9 cellular contexts compared by ENCODE assay signal in genomic region chr3:196537319-196537984, GRCh38. TPM values are rescaled to one million over a fixed set of nuclear protein-coding genes. Genes with fewer than 3 reads are reported as not detected.
DNase-seq lines count a peak whose midpoint lies in the region; ATAC-seq and TF ChIP-seq lines count a peak whose summit lies in the region.
"Had no signal": no experiment of that assay in that cellular context is flagged by ENCODE, and none has a peak within 500 bp of the region (broad histone marks: within the 10 kb centered on the region; RNA-seq: fewer than 3 reads in every experiment).

No MANE protein-coding gene starts in this region.

- H3K4me3 ChIP-seq in esophagus muscularis mucosa (no peak overlapping the region), lower leg skin (ENCODE audit: low read depth, poor library complexity, severe bottlenecking) (no peak overlapping the region)

- no peaks in the 10 kb centered on the region for H3K4me1 ChIP-seq in esophagus muscularis mucosa

- peak; percentile 48 to 61 (median 50) for TF ChIP-seq CTCF in esophagus muscularis mucosa (IDR thresholded peaks at IDR 0.05)
- TF ChIP-seq CTCF in lower leg skin (IDR thresholded peaks at IDR 0.05) = no peak

- DNase-seq in GF-D8 (lab: John Stamatoyannopoulos, UW) = peak; percentile 4
- peak; percentile 6 for DNase-seq in NCI-H2029 treated with DMSO at 0.1 percent for 48 hours (lab: John Stamatoyannopoulos, UW)
- DNase-seq in activated CD8-positive, alpha-beta memory T cell treated with anti-CD3 and anti-CD28 coated beads, Interleukin-2, amount 50 U/mL, for 48 hours = peak; percentile 89
- no peak for DNase-seq in esophagus muscularis mucosa (ENCODE audit: extremely low spot score)
- DNase-seq in retina = peak; percentile 26
- no peak for DNase-seq in lower leg skin (ENCODE audit: low spot score in 2 of 2)
- DNase-seq in epidermal melanocyte (ENCODE audit: insufficient read length, low spot score) = no peak

- intact Hi-C loops in esophagus muscularis mucosa (cut with DNase I) = no loop called here
- intact Hi-C loops in lower leg skin (cut with DNase I; ENCODE audit: low total_unique reads) = no loop called here

- no peaks in the 10 kb centered on the region for H3K9me3 ChIP-seq in esophagus muscularis mucosa

- H3K27ac ChIP-seq in esophagus muscularis mucosa (replicated peaks in 1 of 4) = no peak overlapping the region

- TF ChIP-seq POLR2A in esophagus muscularis mucosa (IDR thresholded peaks at IDR 0.05; ENCODE audit: low read depth) = no peak
- TF ChIP-seq POLR2A in lower leg skin (IDR thresholded peaks at IDR 0.05) = no peak

- WGBS in esophagus muscularis mucosa = 52% methylated on average over 18 of the region's 18 CpGs
- WGBS in lower leg skin, 2 donors = 33 to 35% methylated on average over 18 of the region's 18 CpGs

- no peak for ATAC-seq in HG03432 (IDR thresholded peaks at IDR 0.05; ENCODE audit: unreplicated experiment)

- peaks cover 0 to 11% (median 0%) of the 10 kb centered on the region in 4 donors for H3K27me3 ChIP-seq in esophagus muscularis mucosa

- no peaks in the 10 kb centered on the region for H3K36me3 ChIP-seq in esophagus muscularis mucosa

- no peak for TF ChIP-seq EP300 in esophagus muscularis mucosa (IDR thresholded peaks at IDR 0.05)

RNA-seq across cellular contexts. Expression of gene SMCO1, which starts 22.3 kb away (rescaled TPM):
- not detected for total RNA-seq in esophagus muscularis mucosa
- under 1 TPM in 1 of 4 donors, not detected in 3; 0.25 TPM for total RNA-seq in lower leg skin
- total RNA-seq: subcutaneous adipose tissue had no signal

RNA-seq across cellular contexts. Expression of gene WDR53, which starts 30.9 kb away (rescaled TPM):
- 1 to 10 TPM; 3.8 to 8.7 (median 5.6) TPM for total RNA-seq in esophagus muscularis mucosa
- 10 to 100 TPM in 3 of 4 donors, 1 to 10 TPM in 1; 4.5 to 16.6 (median 12.2) TPM for total RNA-seq in lower leg skin

RNA-seq across cellular contexts. Expression of gene FBXO45, which starts 31.0 kb away (rescaled TPM):
- total RNA-seq in esophagus muscularis mucosa (10 to 100 TPM in 2 of 4 donors, 1 to 10 TPM in 2; 9.0 to 14.7 (median 9.8) TPM), lower leg skin (10 to 100 TPM; 16.1 to 33.7 (median 28.0) TPM)

RNA-seq across cellular contexts. Expression of gene RNF168, which starts 33.9 kb away (rescaled TPM):
- 10 to 100 TPM; 17.2 to 23.0 (median 22.3) TPM for total RNA-seq in esophagus muscularis mucosa
- total RNA-seq in lower leg skin = 10 to 100 TPM; 23.9 to 35.4 (median 27.0) TPM

Comparison
In these comparisons a context has a peak if more than half of its experiments do, and no peak if none do; other contexts are left out.
1. DNase-seq: peak in GF-D8 (single experiment), NCI-H2029 treated with DMSO at 0.1 percent for 48 hours (single experiment), activated CD8-positive, alpha-beta memory T cell treated with anti-CD3 and anti-CD28 coated beads, Interleukin-2, amount 50 U/mL, for 48 hours (single experiment) and retina (single experiment); none in esophagus muscularis mucosa (single experiment), lower leg skin (0 of 2) and epidermal melanocyte (single experiment).
2. CTCF ChIP-seq: peak in esophagus muscularis mucosa (3 of 3); none in lower leg skin (0 of 3).